In genomic region chr17:42779942-42780815, GRCh38 we compare ENCODE assay signal across 1 cellular context.
TF ChIP-seq lines count a peak whose summit lies in the region.

TSS of gene WNK4 (plus strand) at chr17:42780610. CDS start at chr17:42780699, 89 bp downstream.

TF ChIP-seq in HepG2, 621 proteins besides CTCF, POLR2A, EP300 and RAD21 (continued from another document and continues in another):
- TF ChIP-seq ZBTB46 (CRISPR knock-in tag; IDR thresholded peaks at IDR 0.05; ENCODE audit: borderline replicate concordance) (no peak), PLRG1 (conservative IDR thresholded peaks at IDR 0.05) (no peak), MEF2D (CRISPR knock-in tag; IDR thresholded peaks at IDR 0.05) (peak; percentile 97), ZNF280D (CRISPR knock-in tag; IDR thresholded peaks at IDR 0.05) (0 out of 2 replicates have a peak, but pooled peaks have one; percentile 51), HMGXB3 (CRISPR knock-in tag; IDR thresholded peaks at IDR 0.05; ENCODE audit: borderline replicate concordance) (peak; percentile 74), ZNF883 (CRISPR knock-in tag; IDR thresholded peaks at IDR 0.05; ENCODE audit: not compliant biosample characterization) (peak; percentile 57), ZGPAT (CRISPR knock-in tag; IDR thresholded peaks at IDR 0.05) (peak; percentile 76), ZNF766 (CRISPR knock-in tag; IDR thresholded peaks at IDR 0.05; ENCODE audit: borderline replicate concordance) (peak; percentile 55; the same call in 1 of the 2 replicates), SNAPC2 (CRISPR knock-in tag; IDR thresholded peaks at IDR 0.05) (peak; percentile 87; the same call in 1 of the 2 replicates), FUBP1 (CRISPR knock-in tag; IDR thresholded peaks at IDR 0.05; ENCODE audit: borderline replicate concordance) (0 out of 2 replicates have a peak, but pooled peaks have one; percentile 26), SOX13 (IDR thresholded peaks at IDR 0.05) (peak; percentile 30; the same call in 1 of the 2 replicates), SOX13 (CRISPR knock-in tag; conservative IDR thresholded peaks at IDR 0.05 in 1 of 2, IDR thresholded peaks at IDR 0.05 in 1 of 2) (peak in 1 of 2 experiments; percentile 69; a peak in 2 of 4 replicates), ZNF232 (CRISPR knock-in tag; IDR thresholded peaks at IDR 0.05; ENCODE audit: borderline replicate concordance) (no peak), KAT2B (IDR thresholded peaks at IDR 0.05; ENCODE audit: borderline replicate concordance, low read depth, low read length) (no peak), ZNF335 (CRISPR knock-in tag; IDR thresholded peaks at IDR 0.05) (no peak), SP4 (CRISPR knock-in tag; IDR thresholded peaks at IDR 0.05) (no peak), MIER3 (CRISPR knock-in tag; IDR thresholded peaks at IDR 0.05; ENCODE audit: borderline replicate concordance) (no peak; the same call in none of the 2 replicates), ZNF275 (CRISPR knock-in tag; IDR thresholded peaks at IDR 0.05; ENCODE audit: borderline replicate concordance) (no peak; the same call in 1 of the 2 replicates), MIER2 (CRISPR knock-in tag; IDR thresholded peaks at IDR 0.05) (no peak), GMEB1 (CRISPR knock-in tag; IDR thresholded peaks at IDR 0.05; ENCODE audit: borderline replicate concordance) (no peak; the same call in 1 of the 2 replicates), PRPF4 (IDR thresholded peaks at IDR 0.05; ENCODE audit: low read depth, low read length, poor library complexity, severe bottlenecking) (no peak), E2F1 (CRISPR knock-in tag; IDR thresholded peaks at IDR 0.05) (no peak), ZNF740 (CRISPR knock-in tag; IDR thresholded peaks at IDR 0.05) (no peak), ZNF431 (CRISPR knock-in tag; IDR thresholded peaks at IDR 0.05; ENCODE audit: borderline replicate concordance, low read depth) (peak; percentile 19), ZNF234 (CRISPR knock-in tag; conservative IDR thresholded peaks at IDR 0.05) (no peak; the same call in 1 of the 2 replicates), PATZ1 (CRISPR knock-in tag; IDR thresholded peaks at IDR 0.05) (peak; percentile 98), TCF12 (IDR thresholded peaks at IDR 0.05) (no peak), TCF12 (CRISPR knock-in tag; IDR thresholded peaks at IDR 0.05) (peak; percentile 92), CCAR2 (optimal IDR thresholded peaks at IDR 0.05; ENCODE audit: low read depth, low read length) (peak; percentile 29), ZBTB42 (CRISPR knock-in tag; IDR thresholded peaks at IDR 0.05) (no peak), ZNF550 (CRISPR knock-in tag; IDR thresholded peaks at IDR 0.05; ENCODE audit: borderline replicate concordance) (no peak), ATF6 (CRISPR knock-in tag; conservative IDR thresholded peaks at IDR 0.05) (no peak)
